In genomic region chr11:124622531-124623451, GRCh38 we compare ENCODE assay signal across 8 cellular contexts. TPM values are rescaled to one million over a fixed set of nuclear protein-coding genes. Genes with fewer than 3 reads are reported as not detected.
DNase-seq lines count a peak whose midpoint lies in the region; ATAC-seq and TF ChIP-seq lines count a peak whose summit lies in the region.

TSS of gene TBRG1 (plus strand) at chr11:124622864. CDS start at chr11:124623084, 220 bp downstream.

- H3K27me3 ChIP-seq in CD8-positive, alpha-beta T cell (ENCODE audit: insufficient read depth, low read length) = no peaks in the 10 kb centered on the region
- no peaks in the 10 kb centered on the region for H3K27me3 ChIP-seq in lung (ENCODE audit: control insufficient read depth, insufficient read depth)

- peaks cover 40% of the 10 kb centered on the region for H3K36me3 Mint-ChIP-seq in CD8-positive, alpha-beta T cell

- TF ChIP-seq CTCF in CD8-positive, alpha-beta T cell (IDR thresholded peaks at IDR 0.05) = no peak
- TF ChIP-seq CTCF in lung (IDR thresholded peaks at IDR 0.05; ENCODE audit: control extremely low read depth, extremely low read depth) = no peak

- peaks cover 18% of the 10 kb centered on the region for H3K36me3 ChIP-seq in CD8-positive, alpha-beta T cell (ENCODE audit: insufficient read depth, low read length)
- H3K36me3 ChIP-seq in lung (ENCODE audit: control insufficient read depth in 2 of 2, insufficient read depth in 2 of 2, low read length in 2 of 2) = peaks cover 10 to 15% of the 10 kb centered on the region in 2 donors

- POLR2A ChIA-PET in CD8-positive, alpha-beta T cell (lab: Charles Lee) = interaction anchor here (1.0 to 1.8 kb wide), 9 partner anchors 11 to 947 kb away, joined by 3 to 6 read pairs (median 5); no protein-coding TSS in a partner anchor

- peak; percentile 62 to 87 (median 82) for DNase-seq in CD8-positive, alpha-beta T cell
- DNase-seq in HPDE6-E6E7 (ENCODE audit: extremely low spot score) = peak; percentile 89
- peak; percentile 30 for DNase-seq in NK-92 (lab: John Stamatoyannopoulos, UW; ENCODE audit: unreplicated experiment)
- DNase-seq in activated CD8-positive, alpha-beta memory T cell treated with anti-CD3 and anti-CD28 coated beads for 24 hours = peak; percentile 89
- peak; percentile 77 for DNase-seq in effector CD8-positive, alpha-beta T cell (lab: John Stamatoyannopoulos, UW)
- peak; percentile 90 for DNase-seq in lung (ENCODE audit: low spot score)
- peak; percentile 61 to 69 (median 61) for DNase-seq in stimulated activated CD4-positive, alpha-beta T cell treated with anti-CD3 and anti-CD28 coated beads, TNF-alpha, amount 100 ng/mL, for 4 hours (ENCODE audit: low read depth in 3 of 3)

- H3K4me1 ChIP-seq in CD8-positive, alpha-beta T cell (ENCODE audit: insufficient read depth, low read length) = peaks cover 16% of the 10 kb centered on the region
- H3K4me1 ChIP-seq in lung (ENCODE audit: control insufficient read depth in 2 of 2, insufficient read depth in 2 of 2, low read length in 2 of 2) = peaks cover 0 to 7% of the 10 kb centered on the region in 2 donors

- intact Hi-C loops in CD8-positive, alpha-beta T cell (cut with DNase I, micrococcal nuclease) = loop anchor here (1.0 to 10.0 kb wide), 14 partner anchors 19 to 1645 kb away; partner anchors contain the start of genes CCDC15 (in 2 of the 2), FAM118B (in 2 of the 2), RPUSD4 (in 2 of the 2) and SIAE (in 2 of the 2)

- H3K4me1 Mint-ChIP-seq in CD8-positive, alpha-beta T cell (ENCODE audit: low read depth) = peaks cover 43% of the 10 kb centered on the region

- H3K4me3 Mint-ChIP-seq in CD8-positive, alpha-beta T cell = peak within 1 kb of the TSS; percentile 97

- WGBS in lung, 2 donors = 0% methylated on average over 56 to 57 of the region's 57 CpGs

- ATAC-seq in CD8-positive, alpha-beta T cell = peak; percentile 97
- ATAC-seq in GM19467 (IDR thresholded peaks at IDR 0.05; ENCODE audit: unreplicated experiment) = peak; percentile 98
- peak; percentile 94 for ATAC-seq in lung (ENCODE audit: insufficient read depth, low FRiP score)

- H3K9me3 Mint-ChIP-seq in CD8-positive, alpha-beta T cell = no peaks in the 10 kb centered on the region

- H3K27me3 Mint-ChIP-seq in CD8-positive, alpha-beta T cell (ENCODE audit: low read depth) = peaks cover 6% of the 10 kb centered on the region

- peak within 1 kb of the TSS; percentile 94 for H3K4me3 ChIP-seq in CD8-positive, alpha-beta T cell (ENCODE audit: low read depth, low read length)
- H3K4me3 ChIP-seq in lung = peak within 1 kb of the TSS; percentile 93

- H3K27ac Mint-ChIP-seq in CD8-positive, alpha-beta T cell = peak within 1 kb of the TSS; percentile 99

- no peaks in the 10 kb centered on the region for H3K9me3 ChIP-seq in CD8-positive, alpha-beta T cell (ENCODE audit: low read length)
- no peaks in the 10 kb centered on the region for H3K9me3 ChIP-seq in lung (ENCODE audit: control insufficient read depth in 2 of 2, insufficient read depth in 1 of 2, low read length in 1 of 2)

- CTCF ChIA-PET in CD8-positive, alpha-beta T cell (lab: Charles Lee) = interaction anchor here (1.1 to 1.3 kb wide), 3 partner anchors 21 to 243 kb away, joined by 3 to 7 read pairs (median 4); partner anchors contain the start of gene ROBO3

- peak within 1 kb of the TSS; percentile 95 for H3K27ac ChIP-seq in CD8-positive, alpha-beta T cell (ENCODE audit: low read depth, low read length)
- H3K27ac ChIP-seq in lung (ENCODE audit: low read depth in 1 of 2, low read length in 1 of 2) = peak within 1 kb of the TSS; percentile 94 to 99

RNA-seq across cellular contexts. Expression of gene TBRG1, which starts in this region (rescaled TPM):
- 10 to 100 TPM; 59.2 to 61.0 TPM for total RNA-seq in CD8-positive, alpha-beta T cell
- 10 to 100 TPM; 42.3 to 47.0 TPM for total RNA-seq in lung
- 10 to 100 TPM; 31.3 to 32.9 TPM for polyA plus RNA-seq in lung

Comparison
In these comparisons a context has a peak if more than half of its experiments do, and no peak if none do; other contexts are left out.
1. Peak in every context shown above with its lines: DNase-seq, ATAC-seq, H3K4me3 ChIP-seq and H3K27ac ChIP-seq.
2. DNase-seq: peak in every context shown above with its lines; median percentile 90 in lung; 89 in HPDE6-E6E7; 89 in activated CD8-positive, alpha-beta memory T cell treated with anti-CD3 and anti-CD28 coated beads for 24 hours; 82 in CD8-positive, alpha-beta T cell; 77 in effector CD8-positive, alpha-beta T cell; 61 in stimulated activated CD4-positive, alpha-beta T cell treated with anti-CD3 and anti-CD28 coated beads, TNF-alpha, amount 100 ng/mL, for 4 hours; 30 in NK-92.